ENCODE assay signal across 11 cellular contexts in the genomic region with DNA sequence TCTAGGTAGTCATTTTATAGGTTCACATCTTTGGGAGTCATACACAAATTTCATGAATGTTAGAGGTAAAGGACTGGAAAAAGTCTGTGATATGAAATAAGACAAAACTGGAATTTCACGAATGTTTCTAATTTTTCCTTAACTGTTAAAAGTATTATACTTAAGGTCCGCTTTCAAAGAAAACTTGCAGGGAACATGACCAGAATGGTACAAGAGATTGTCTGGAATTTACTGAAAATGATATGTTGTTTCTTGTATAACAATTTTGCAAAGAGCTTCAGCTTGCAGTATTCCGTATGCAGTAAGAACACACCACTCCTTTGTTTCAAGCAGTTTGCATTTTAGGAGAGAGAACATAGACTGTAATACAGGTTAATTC. TPM values are rescaled to one million over a fixed set of nuclear protein-coding genes. Genes with fewer than 3 reads are reported as not detected.
DNase-seq lines count a peak whose midpoint lies in the region; ATAC-seq, FAIRE-seq and TF ChIP-seq lines count a peak whose summit lies in the region.
"Had no signal": no experiment of that assay in that cellular context is flagged by ENCODE, and none has a peak within 500 bp of the region (broad histone marks: within the 10 kb centered on the region; RNA-seq: fewer than 3 reads in every experiment).

No MANE protein-coding gene starts in this region.

- no peaks in the 10 kb centered on the region for H3K9me3 Mint-ChIP-seq in activated T-cell treated with anti-CD3 and anti-CD28 coated beads, Interleukin-2, amount 50 U/mL, for 72 hours
- H3K9me3 Mint-ChIP-seq in T-cell, result no peaks in the 10 kb centered on the region
- no peaks in the 10 kb centered on the region for H3K9me3 Mint-ChIP-seq in stimulated activated memory B cell treated with anti-CD40 and anti-IgM and Interleukin-4, amounts not matched to agents 10 μg/mL and 1 μg/mL and 100 μg/mL, for 72 hours

- no peak for DNase-seq in activated T-cell treated with anti-CD3 and anti-CD28 coated beads, Interleukin-2, amount 50 U/mL, for 72 hours
- DNase-seq in activated T-cell treated with anti-CD3 and anti-CD28 coated beads, Interleukin-2, amount 50 U/mL, for 1 hour, result no peak
- DNase-seq in T-cell (no peak), fibroblast of mammary gland (ENCODE audit: low read depth) (no peak), KG1 (lab: John Stamatoyannopoulos, UW) (no peak), NCI-H524 (lab: John Stamatoyannopoulos, UW) (no peak), GM19239 (ENCODE audit: insufficient read length, low spot score) (no peak)
- DNase-seq: aorta, NCI-H2029 treated with DMSO at 0.1 percent for 48 hours, ovary had no signal

- peaks cover 5 to 24% of the 10 kb centered on the region in 2 donors for H3K36me3 Mint-ChIP-seq in activated T-cell treated with anti-CD3 and anti-CD28 coated beads, Interleukin-2, amount 50 U/mL, for 72 hours (ENCODE audit: insufficient read depth in 2 of 2)
- peaks cover 26% of the 10 kb centered on the region for H3K36me3 Mint-ChIP-seq in T-cell
- H3K36me3 Mint-ChIP-seq in stimulated activated memory B cell treated with anti-CD40 and anti-IgM and Interleukin-4, amounts not matched to agents 10 μg/mL and 1 μg/mL and 100 μg/mL, for 72 hours, result peaks cover 31% of the 10 kb centered on the region

- FAIRE-seq in GM19239 (lab: Jason Lieb, UNC), result no peak

- no peaks in the 10 kb centered on the region for H3K27me3 Mint-ChIP-seq in activated T-cell treated with anti-CD3 and anti-CD28 coated beads, Interleukin-2, amount 50 U/mL, for 72 hours (ENCODE audit: low read depth)
- no peaks in the 10 kb centered on the region for H3K27me3 Mint-ChIP-seq in T-cell
- H3K27me3 Mint-ChIP-seq in stimulated activated memory B cell treated with anti-CD40 and anti-IgM and Interleukin-4, amounts not matched to agents 10 μg/mL and 1 μg/mL and 100 μg/mL, for 72 hours, result no peaks in the 10 kb centered on the region

- ATAC-seq in activated T-cell treated with anti-CD3 and anti-CD28 coated beads, Interleukin-2, amount 50 U/mL, for 72 hours (replicated peaks in 1 of 2), result no peak
- no peak for ATAC-seq in T-cell (replicated peaks in 1 of 4)
- no peak for ATAC-seq in stimulated activated memory B cell treated with anti-CD40 and anti-IgM and Interleukin-4, amounts not matched to agents 10 μg/mL and 1 μg/mL and 100 μg/mL, for 72 hours

- H3K4me3 Mint-ChIP-seq in activated T-cell treated with anti-CD3 and anti-CD28 coated beads, Interleukin-2, amount 50 U/mL, for 72 hours, result peak overlapping the region; percentile 87 to 89
- H3K4me3 Mint-ChIP-seq in T-cell, result peak overlapping the region; percentile 91 to 93 (median 92)
- H3K4me3 Mint-ChIP-seq in stimulated activated memory B cell treated with anti-CD40 and anti-IgM and Interleukin-4, amounts not matched to agents 10 μg/mL and 1 μg/mL and 100 μg/mL, for 72 hours, result peak overlapping the region; percentile 95

- H3K4me1 Mint-ChIP-seq in activated T-cell treated with anti-CD3 and anti-CD28 coated beads, Interleukin-2, amount 50 U/mL, for 72 hours (ENCODE audit: low read depth), result peaks cover 29% of the 10 kb centered on the region
- H3K4me1 Mint-ChIP-seq in T-cell, result peaks cover 37 to 47% (median 42%) of the 10 kb centered on the region in 3 donors
- peaks cover 38% of the 10 kb centered on the region for H3K4me1 Mint-ChIP-seq in stimulated activated memory B cell treated with anti-CD40 and anti-IgM and Interleukin-4, amounts not matched to agents 10 μg/mL and 1 μg/mL and 100 μg/mL, for 72 hours

- peak overlapping the region; percentile 72 for H3K4me3 ChIP-seq in fibroblast of mammary gland (ENCODE audit: control insufficient read depth, low read depth, low read length)

- TF ChIP-seq CTCF in fibroblast of mammary gland (conservative IDR thresholded peaks at IDR 0.05; ENCODE audit: control insufficient read depth, insufficient read depth, low read depth, low read length), result no peak

- POLR2A ChIA-PET in T-cell (lab: Charles Lee), result no interaction called here

- CTCF ChIA-PET in T-cell (lab: Charles Lee), result interaction anchor here (0.6 to 2.0 kb wide), 3 partner anchors 16 to 35 kb away, joined by 3 to 12 read pairs (median 7); no protein-coding TSS in a partner anchor

- peak overlapping the region; percentile 76 for H3K27ac Mint-ChIP-seq in activated T-cell treated with anti-CD3 and anti-CD28 coated beads, Interleukin-2, amount 50 U/mL, for 72 hours
- peak overlapping the region in 1 of 2 donors; percentile 21 for H3K27ac Mint-ChIP-seq in T-cell
- peak overlapping the region; percentile 99 for H3K27ac Mint-ChIP-seq in stimulated activated memory B cell treated with anti-CD40 and anti-IgM and Interleukin-4, amounts not matched to agents 10 μg/mL and 1 μg/mL and 100 μg/mL, for 72 hours

RNA-seq across cellular contexts. Expression of a gene that starts 1.6 kb away (rescaled TPM):
- 10 to 100 TPM; 55.8 to 56.0 TPM for total RNA-seq in activated T-cell treated with anti-CD3 and anti-CD28 coated beads, Interleukin-2, amount 50 U/mL, for 72 hours
- total RNA-seq in T-cell, result 10 to 100 TPM; 43.0 to 46.9 (median 45.8) TPM

RNA-seq across cellular contexts. Expression of a gene that starts 32.2 kb away (rescaled TPM):
- 10 to 100 TPM; 45.9 to 50.8 TPM for total RNA-seq in activated T-cell treated with anti-CD3 and anti-CD28 coated beads, Interleukin-2, amount 50 U/mL, for 72 hours
- total RNA-seq in T-cell, result 10 to 100 TPM; 32.0 to 36.6 (median 33.1) TPM
